8 cellular contexts compared by ENCODE assay signal in the genomic region with DNA sequence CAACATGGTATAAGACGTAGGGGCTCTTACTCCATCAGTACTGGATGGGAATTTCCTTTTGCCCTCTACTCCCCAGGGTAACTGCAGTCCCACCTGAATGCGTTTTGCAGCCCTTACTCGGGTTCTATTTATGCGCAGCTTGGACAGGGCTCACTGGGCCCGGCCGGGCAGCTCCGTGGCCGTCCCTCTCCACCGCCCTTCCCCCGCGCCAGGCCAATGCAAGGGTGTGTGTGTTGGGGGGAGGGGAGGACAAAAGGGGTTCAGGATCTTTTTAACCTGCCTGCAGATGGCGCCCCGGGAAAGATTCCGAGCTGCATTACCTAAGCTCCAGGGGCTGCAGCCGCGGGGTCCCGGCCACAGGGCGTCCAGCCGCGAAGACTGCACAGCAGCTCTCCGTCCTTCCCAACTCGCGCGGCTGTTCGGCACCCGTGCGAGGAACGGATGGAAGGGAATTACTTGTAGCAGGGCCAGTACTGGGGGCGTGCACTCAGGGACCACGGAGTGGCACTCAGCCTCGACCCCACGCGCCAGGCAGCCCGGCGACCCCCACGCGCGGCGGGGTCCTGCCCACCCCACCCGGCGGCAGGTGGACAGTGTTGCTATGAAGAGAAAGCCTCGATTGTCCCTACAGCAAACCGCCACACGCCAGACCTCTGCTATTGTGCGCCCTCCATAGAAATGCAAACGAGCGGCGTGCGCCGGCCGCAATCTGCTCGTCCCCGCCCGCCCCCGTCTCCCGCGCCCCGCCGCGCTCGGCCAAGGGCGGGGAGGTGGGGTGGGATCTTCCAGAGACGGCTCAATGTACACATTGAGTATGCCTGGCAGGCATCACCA. TPM values are rescaled to one million over a fixed set of nuclear protein-coding genes. Genes with fewer than 3 reads are reported as not detected.
DNase-seq lines count a peak whose midpoint lies in the region; ATAC-seq and TF ChIP-seq lines count a peak whose summit lies in the region.

No MANE protein-coding gene starts in this region.

- H3K9me3 ChIP-seq in neuron (ENCODE audit: low read length) (no peaks in the 10 kb centered on the region), vagina (no peaks in the 10 kb centered on the region)

- H3K4me3 Mint-ChIP-seq in activated naive CD4-positive, alpha-beta T cell treated with anti-CD3 and anti-CD28 coated beads, Interleukin-2, amount 10 ng/mL, durations not matched to agents 7 days and 5 days: peak overlapping the region; percentile 80

- intact Hi-C loops in head of caudate nucleus (cut with DNase I) (loop anchor here (2.0 to 10.0 kb wide), 3 partner anchors 201 to 495 kb away; no protein-coding TSS in a partner anchor), vagina (cut with DNase I) (loop anchor here (10.0 kb wide), 1 partner anchor 401 kb away; no protein-coding TSS in a partner anchor)

- H3K27ac Mint-ChIP-seq in activated naive CD4-positive, alpha-beta T cell treated with anti-CD3 and anti-CD28 coated beads, Interleukin-2, amount 10 ng/mL, durations not matched to agents 7 days and 5 days: no peak overlapping the region

- H3K4me3 ChIP-seq in neuron (ENCODE audit: low read length) (peak overlapping the region; percentile 92), vagina (peak overlapping the region; percentile 74 to 89)

- DNase-seq in AG09319 (ENCODE audit: extremely low read depth, low read depth) (no peak), HEK293T (ENCODE audit: extremely low spot score) (peak; percentile 39), NCI-H82 treated with DMSO at 0.1 percent for 48 hours (lab: John Stamatoyannopoulos, UW; ENCODE audit: unreplicated experiment) (peak; percentile 70), head of caudate nucleus (peak; percentile 56 to 90 (median 75)), vagina (ENCODE audit: extremely low spot score in 2 of 2) (no peak)
- peak; percentile 68 for DNase-seq in activated naive CD4-positive, alpha-beta T cell treated with anti-CD3 and anti-CD28 coated beads, Interleukin-2, amount 10 ng/mL, durations not matched to agents 7 days and 5 days

- TF ChIP-seq POLR2A in vagina (IDR thresholded peaks at IDR 0.05): no peak

- no peaks in the 10 kb centered on the region for H3K36me3 Mint-ChIP-seq in activated naive CD4-positive, alpha-beta T cell treated with anti-CD3 and anti-CD28 coated beads, Interleukin-2, amount 10 ng/mL, durations not matched to agents 7 days and 5 days

- H3K4me1 ChIP-seq in neuron (ENCODE audit: insufficient read depth, low read length) (peaks cover 35% of the 10 kb centered on the region), vagina (peaks cover 34% of the 10 kb centered on the region)

- no peaks in the 10 kb centered on the region for H3K9me3 Mint-ChIP-seq in activated naive CD4-positive, alpha-beta T cell treated with anti-CD3 and anti-CD28 coated beads, Interleukin-2, amount 10 ng/mL, durations not matched to agents 7 days and 5 days

- no peaks in the 10 kb centered on the region for H3K36me3 ChIP-seq in neuron (ENCODE audit: insufficient read depth, low read length)
- no peaks in the 10 kb centered on the region for H3K36me3 ChIP-seq in vagina

- peaks cover 76% of the 10 kb centered on the region for H3K27me3 Mint-ChIP-seq in activated naive CD4-positive, alpha-beta T cell treated with anti-CD3 and anti-CD28 coated beads, Interleukin-2, amount 10 ng/mL, durations not matched to agents 7 days and 5 days

- peak overlapping the region; percentile 83 for H3K27ac ChIP-seq in vagina

- TF ChIP-seq CTCF in AG09319 (IDR thresholded peaks at IDR 0.05; ENCODE audit: low read depth, low read length): peak; percentile 38
- TF ChIP-seq CTCF in vagina (IDR thresholded peaks at IDR 0.05): peak in 2 of 3 experiments; percentile 13 to 31

- no peak for ATAC-seq in GM18873 (IDR thresholded peaks at IDR 0.05; ENCODE audit: low FRiP score, unreplicated experiment)

- no peak overlapping the region for H2AFZ ChIP-seq in neuron (ENCODE audit: low read depth, low read length)

- H3K27me3 ChIP-seq in neuron (ENCODE audit: insufficient read depth, low read length) (peaks cover 29% of the 10 kb centered on the region), vagina (no peaks in the 10 kb centered on the region)

- CTCF ChIA-PET in HEK293T (lab: Yijun Ruan, JAX): interaction anchor here (0.7 to 5.2 kb wide), 15 partner anchors 10 to 502 kb away, joined by 3 to 74 read pairs (median 5); no protein-coding TSS in a partner anchor
- CTCF ChIA-PET in activated naive CD4-positive, alpha-beta T cell treated with anti-CD3 and anti-CD28 coated beads, Interleukin-2, amount 10 ng/mL, durations not matched to agents 7 days and 5 days (lab: Charles Lee): interaction anchor here (0.6 to 6.3 kb wide), 36 partner anchors 10 to 598 kb away, joined by 3 to 171 read pairs (median 6); no protein-coding TSS in a partner anchor

- H3K4me1 Mint-ChIP-seq in activated naive CD4-positive, alpha-beta T cell treated with anti-CD3 and anti-CD28 coated beads, Interleukin-2, amount 10 ng/mL, durations not matched to agents 7 days and 5 days: peaks cover 39% of the 10 kb centered on the region

- POLR2A ChIA-PET in HEK293T (lab: Yijun Ruan, JAX): interaction anchor here (0.7 to 1.5 kb wide), 6 partner anchors 10 to 496 kb away, joined by 3 to 5 read pairs (median 4); no protein-coding TSS in a partner anchor

TF ChIP-seq in HEK293T, 16 proteins besides CTCF, POLR2A, EP300 and RAD21:
- no peak for TF ChIP-seq FOXA1 (IDR thresholded peaks at IDR 0.05)
- peak; percentile 72 for TF ChIP-seq L3MBTL2 (conservative IDR thresholded peaks at IDR 0.05)
TF ChIP-seq in HEK293T: peak in this region for 1.

RNA-seq across cellular contexts. Expression of a gene that starts 1.0 kb away (rescaled TPM):
- 16.2 TPM for total RNA-seq in vagina

Comparison
In these comparisons a context has a peak if more than half of its experiments do, and no peak if none do; other contexts are left out.
1. DNase-seq: peak in HEK293T (single experiment), NCI-H82 treated with DMSO at 0.1 percent for 48 hours (single experiment), activated naive CD4-positive, alpha-beta T cell treated with anti-CD3 and anti-CD28 coated beads, Interleukin-2, amount 10 ng/mL, durations not matched to agents 7 days and 5 days (single experiment) and head of caudate nucleus (42 of 42); none in AG09319 (single experiment) and vagina (0 of 2).